Comparison of ENCODE assay signal across 8 cellular contexts in genomic region chr19:18683955-18684641, GRCh38. TPM values are rescaled to one million over a fixed set of nuclear protein-coding genes. Genes with fewer than 3 reads are reported as not detected.
DNase-seq lines count a peak whose midpoint lies in the region; ATAC-seq and TF ChIP-seq lines count a peak whose summit lies in the region.

No MANE protein-coding gene starts in this region.

- no peaks in the 10 kb centered on the region for H3K9me3 Mint-ChIP-seq in activated CD4-positive, alpha-beta T cell treated with anti-CD3 and anti-CD28 coated beads, Interleukin-2, amount 10 ng/mL, durations not matched to agents 24 days and 14 days

- no peaks in the 10 kb centered on the region for H3K27me3 Mint-ChIP-seq in activated CD4-positive, alpha-beta T cell treated with anti-CD3 and anti-CD28 coated beads, Interleukin-2, amount 10 ng/mL, durations not matched to agents 24 days and 14 days

- no peak for DNase-seq in activated CD4-positive, alpha-beta T cell treated with anti-CD3 and anti-CD28 coated beads, Interleukin-2, amount 10 ng/mL, durations not matched to agents 24 days and 14 days
- no peak for DNase-seq in activated CD4-positive, alpha-beta T cell treated with anti-CD3 and anti-CD28 coated beads for 1 hour
- DNase-seq in LoVo (ENCODE audit: low spot score) (peak; percentile 6), omental fat pad (ENCODE audit: low spot score) (no peak), NCI-H524 (lab: John Stamatoyannopoulos, UW) (no peak)
- DNase-seq in central memory CD4-positive, alpha-beta T cell, result no peak

- no peaks in the 10 kb centered on the region for H3K27me3 ChIP-seq in duodenal mucosa (ENCODE audit: control insufficient read depth in 1 of 2, insufficient read depth in 2 of 2, low read length in 2 of 2)
- no peaks in the 10 kb centered on the region for H3K27me3 ChIP-seq in neuron (ENCODE audit: insufficient read depth, low read length)

- peak overlapping the region; percentile 59 to 79 for H3K9ac ChIP-seq in duodenal mucosa (ENCODE audit: low read depth in 1 of 2, low read length in 2 of 2)

- H3K27ac ChIP-seq in duodenal mucosa (ENCODE audit: low read depth, low read length), result no peak overlapping the region

- TF ChIP-seq CTCF in omental fat pad (IDR thresholded peaks at IDR 0.05), result no peak

- H3K36me3 ChIP-seq in duodenal mucosa (ENCODE audit: control insufficient read depth in 1 of 2, insufficient read depth in 2 of 2, low read length in 2 of 2), result no peaks in the 10 kb centered on the region
- no peaks in the 10 kb centered on the region for H3K36me3 ChIP-seq in neuron (ENCODE audit: insufficient read depth, low read length)

- H3K36me3 Mint-ChIP-seq in activated CD4-positive, alpha-beta T cell treated with anti-CD3 and anti-CD28 coated beads, Interleukin-2, amount 10 ng/mL, durations not matched to agents 24 days and 14 days (ENCODE audit: low read depth), result no peaks in the 10 kb centered on the region

- H3K9me3 ChIP-seq in duodenal mucosa (ENCODE audit: control insufficient read depth in 1 of 2, low read length in 2 of 2) (no peaks in the 10 kb centered on the region), neuron (ENCODE audit: low read length) (no peaks in the 10 kb centered on the region)

- peak overlapping the region; percentile 88 for H3K4me3 Mint-ChIP-seq in activated CD4-positive, alpha-beta T cell treated with anti-CD3 and anti-CD28 coated beads, Interleukin-2, amount 10 ng/mL, durations not matched to agents 24 days and 14 days

- ATAC-seq in omental fat pad (ENCODE audit: low FRiP score), result no peak

- peak overlapping the region; percentile 53 for H3K27ac Mint-ChIP-seq in activated CD4-positive, alpha-beta T cell treated with anti-CD3 and anti-CD28 coated beads, Interleukin-2, amount 10 ng/mL, durations not matched to agents 24 days and 14 days

- H3K4me1 ChIP-seq in duodenal mucosa (ENCODE audit: control insufficient read depth in 1 of 2, insufficient read depth in 2 of 2, low read length in 2 of 2) (peaks cover 11 to 14% of the 10 kb centered on the region in 2 donors), neuron (ENCODE audit: insufficient read depth, low read length) (peaks cover 12% of the 10 kb centered on the region)

- peaks cover 13% of the 10 kb centered on the region for H3K4me1 Mint-ChIP-seq in activated CD4-positive, alpha-beta T cell treated with anti-CD3 and anti-CD28 coated beads, Interleukin-2, amount 10 ng/mL, durations not matched to agents 24 days and 14 days

- no peak overlapping the region for H2AFZ ChIP-seq in neuron (ENCODE audit: low read depth, low read length)

- peak overlapping the region; percentile 73 to 83 for H3K4me3 ChIP-seq in duodenal mucosa (ENCODE audit: low read depth in 1 of 2, low read length in 2 of 2)
- peak overlapping the region; percentile 68 for H3K4me3 ChIP-seq in neuron (ENCODE audit: low read length)

- intact Hi-C loops in activated CD4-positive, alpha-beta T cell treated with anti-CD3 and anti-CD28 coated beads, Interleukin-2, amount 10 ng/mL, durations not matched to agents 24 days and 14 days (cut with micrococcal nuclease), result loop anchor here (5.0 kb wide), 1 partner anchor 97 kb away; the partner anchor contains the start of gene REX1BD

RNA-seq across cellular contexts. Expression of gene CRTC1, which starts 0.6 kb away (rescaled TPM):
- 7.1 and 7.2 TPM in 2 replicates for total RNA-seq in activated CD4-positive, alpha-beta T cell treated with anti-CD3 and anti-CD28 coated beads, Interleukin-2, amount 10 ng/mL, durations not matched to agents 24 days and 14 days
- total RNA-seq in omental fat pad, result 1 to 10 TPM; 2.8 to 6.5 (median 5.6) TPM

RNA-seq across cellular contexts. Expression of gene KLHL26, which starts 47.3 kb away (rescaled TPM):
- total RNA-seq in activated CD4-positive, alpha-beta T cell treated with anti-CD3 and anti-CD28 coated beads, Interleukin-2, amount 10 ng/mL, durations not matched to agents 24 days and 14 days, result 12.1 and 14.0 TPM in 2 replicates
- total RNA-seq in omental fat pad, result 10 to 100 TPM in 3 of 4 donors, 1 to 10 TPM in 1; 6.3 to 17.8 (median 11.6) TPM
